1 cellular context compared by ENCODE assay signal in the genomic region with DNA sequence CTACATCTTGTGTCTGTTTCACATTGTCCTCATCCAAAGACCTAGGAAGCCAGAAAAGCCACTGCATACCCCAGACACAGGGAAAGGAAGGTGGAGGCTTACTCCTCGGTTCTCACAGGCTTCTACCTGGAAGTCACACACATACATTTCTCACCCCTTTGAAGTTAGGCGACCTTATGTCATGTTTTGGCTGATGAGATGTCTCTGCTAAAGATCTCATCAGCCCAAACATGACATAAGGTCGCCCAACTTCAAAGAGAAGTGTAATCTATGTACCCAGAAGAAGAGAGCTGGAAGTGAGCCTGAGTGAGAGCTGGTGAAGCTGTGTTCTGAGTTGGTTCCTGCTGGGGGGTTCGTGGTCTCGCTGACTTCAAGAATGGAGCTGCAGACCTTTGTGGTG.
TF ChIP-seq lines count a peak whose summit lies in the region.

No MANE protein-coding gene starts in this region.

TF ChIP-seq in HepG2, 621 proteins besides CTCF, POLR2A, EP300 and RAD21 (continued from another document and continues in another):
- TF ChIP-seq TGIF2 (CRISPR knock-in tag; IDR thresholded peaks at IDR 0.05) (no peak), GABPA (IDR thresholded peaks at IDR 0.05; ENCODE audit: low read depth, low read length) (no peak), GABPA (CRISPR knock-in tag; IDR thresholded peaks at IDR 0.05; ENCODE audit: low read depth) (no peak), FOSL2 (CRISPR knock-in tag; IDR thresholded peaks at IDR 0.05) (peak; percentile 37), CEBPB (IDR thresholded peaks at IDR 0.05; ENCODE audit: borderline replicate concordance, low read depth, low read length) (no peak), FOXC1 (CRISPR knock-in tag; IDR thresholded peaks at IDR 0.05; ENCODE audit: borderline replicate concordance) (no peak), SIN3B (IDR thresholded peaks at IDR 0.05; ENCODE audit: low read length) (no peak), HDAC6 (IDR thresholded peaks at IDR 0.05; ENCODE audit: low read depth, low read length) (no peak), WIZ (CRISPR knock-in tag; IDR thresholded peaks at IDR 0.05) (no peak), ZNF746 (CRISPR knock-in tag; IDR thresholded peaks at IDR 0.05) (no peak), CBFB (CRISPR knock-in tag; IDR thresholded peaks at IDR 0.05) (no peak), STAG1 (CRISPR knock-in tag; IDR thresholded peaks at IDR 0.05) (no peak), TEAD3 (CRISPR knock-in tag; optimal IDR thresholded peaks at IDR 0.05; ENCODE audit: borderline replicate concordance) (peak; percentile 69), ZNF75D (CRISPR knock-in tag; IDR thresholded peaks at IDR 0.05; ENCODE audit: borderline replicate concordance) (no peak), ASH2L (IDR thresholded peaks at IDR 0.05; ENCODE audit: insufficient read length, low read depth, low read length) (peak; percentile 40), TOPORS (CRISPR knock-in tag; IDR thresholded peaks at IDR 0.05) (no peak), SKI (IDR thresholded peaks at IDR 0.05; ENCODE audit: partially characterized antibody) (peak; percentile 36), FOXJ3 (CRISPR knock-in tag; IDR thresholded peaks at IDR 0.05; ENCODE audit: borderline replicate concordance) (no peak), NR2F2 (IDR thresholded peaks at IDR 0.05; ENCODE audit: borderline replicate concordance, low read depth) (no peak), SOX13 (IDR thresholded peaks at IDR 0.05) (no peak), SOX13 (CRISPR knock-in tag; conservative IDR thresholded peaks at IDR 0.05 in 1 of 2, IDR thresholded peaks at IDR 0.05 in 1 of 2) (peak in 1 of 2 experiments; percentile 86; a peak in 2 of 4 replicates), PAF1 (CRISPR knock-in tag; IDR thresholded peaks at IDR 0.05) (no peak), ZNF766 (CRISPR knock-in tag; IDR thresholded peaks at IDR 0.05; ENCODE audit: borderline replicate concordance) (no peak), ZNF136 (CRISPR knock-in tag; IDR thresholded peaks at IDR 0.05; ENCODE audit: low read depth) (no peak), ZNF503 (CRISPR knock-in tag; IDR thresholded peaks at IDR 0.05) (no peak), ZNF33A (CRISPR knock-in tag; IDR thresholded peaks at IDR 0.05; ENCODE audit: borderline replicate concordance) (no peak), RELA (CRISPR knock-in tag; IDR thresholded peaks at IDR 0.05) (no peak), FOXP1 (IDR thresholded peaks at IDR 0.05) (no peak), FOXP1 (CRISPR knock-in tag; IDR thresholded peaks at IDR 0.05) (peak; percentile 23; the same call in 1 of the 2 replicates), NR2F6 (IDR thresholded peaks at IDR 0.05) (peak; percentile 58), NR2F6 (CRISPR knock-in tag; IDR thresholded peaks at IDR 0.05) (peak; percentile 78), ZNF644 (CRISPR knock-in tag; IDR thresholded peaks at IDR 0.05; ENCODE audit: low read depth) (peak; percentile 52; the same call in 1 of the 2 replicates), ZNF230 (CRISPR knock-in tag; IDR thresholded peaks at IDR 0.05) (no peak), ZNF432 (CRISPR knock-in tag; IDR thresholded peaks at IDR 0.05; ENCODE audit: borderline replicate concordance) (no peak), PRMT3 (CRISPR knock-in tag; IDR thresholded peaks at IDR 0.05; ENCODE audit: borderline replicate concordance, low read depth) (no peak), CAMTA2 (CRISPR knock-in tag; IDR thresholded peaks at IDR 0.05; ENCODE audit: borderline replicate concordance) (no peak), TCF12 (IDR thresholded peaks at IDR 0.05) (no peak), TCF12 (CRISPR knock-in tag; IDR thresholded peaks at IDR 0.05) (no peak), ZNF224 (CRISPR knock-in tag; IDR thresholded peaks at IDR 0.05) (no peak), CEBPG (CRISPR knock-in tag; IDR thresholded peaks at IDR 0.05) (peak; percentile 49; the same call in 1 of the 2 replicates), FOXA3 (CRISPR knock-in tag; IDR thresholded peaks at IDR 0.05) (peak; percentile 46; the same call in 1 of the 2 replicates), RARA (CRISPR knock-in tag; IDR thresholded peaks at IDR 0.05) (peak; percentile 70), ZBTB20 (CRISPR knock-in tag; IDR thresholded peaks at IDR 0.05; ENCODE audit: borderline replicate concordance, low read depth) (no peak), SAFB2 (CRISPR knock-in tag; IDR thresholded peaks at IDR 0.05; ENCODE audit: borderline replicate concordance, low read depth) (no peak)
- TF ChIP-seq, protein P1, sequence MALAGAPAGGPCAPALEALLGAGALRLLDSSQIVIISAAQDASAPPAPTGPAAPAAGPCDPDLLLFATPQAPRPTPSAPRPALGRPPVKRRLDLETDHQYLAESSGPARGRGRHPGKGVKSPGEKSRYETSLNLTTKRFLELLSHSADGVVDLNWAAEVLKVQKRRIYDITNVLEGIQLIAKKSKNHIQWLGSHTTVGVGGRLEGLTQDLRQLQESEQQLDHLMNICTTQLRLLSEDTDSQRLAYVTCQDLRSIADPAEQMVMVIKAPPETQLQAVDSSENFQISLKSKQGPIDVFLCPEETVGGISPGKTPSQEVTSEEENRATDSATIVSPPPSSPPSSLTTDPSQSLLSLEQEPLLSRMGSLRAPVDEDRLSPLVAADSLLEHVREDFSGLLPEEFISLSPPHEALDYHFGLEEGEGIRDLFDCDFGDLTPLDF (CRISPR knock-in tag; IDR thresholded peaks at IDR 0.05): no peak
- TF ChIP-seq, protein P2, sequence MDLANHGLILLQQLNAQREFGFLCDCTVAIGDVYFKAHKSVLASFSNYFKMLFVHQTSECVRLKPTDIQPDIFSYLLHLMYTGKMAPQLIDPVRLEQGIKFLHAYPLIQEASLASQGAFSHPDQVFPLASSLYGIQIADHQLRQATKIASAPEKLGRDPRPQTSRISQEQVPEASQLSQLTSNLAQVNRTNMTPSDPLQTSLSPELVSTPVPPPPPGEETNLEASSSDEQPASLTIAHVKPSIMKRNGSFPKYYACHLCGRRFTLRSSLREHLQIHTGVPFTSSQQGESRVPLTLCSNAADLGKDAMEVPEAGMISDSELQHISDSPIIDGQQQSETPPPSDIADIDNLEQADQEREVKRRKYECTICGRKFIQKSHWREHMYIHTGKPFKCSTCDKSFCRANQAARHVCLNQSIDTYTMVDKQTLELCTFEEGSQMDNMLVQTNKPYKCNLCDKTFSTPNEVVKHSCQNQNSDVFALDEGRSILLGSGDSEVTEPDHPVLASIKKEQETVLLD (CRISPR knock-in tag; IDR thresholded peaks at IDR 0.05; ENCODE audit: low read depth): no peak
- TF ChIP-seq, protein P3, sequence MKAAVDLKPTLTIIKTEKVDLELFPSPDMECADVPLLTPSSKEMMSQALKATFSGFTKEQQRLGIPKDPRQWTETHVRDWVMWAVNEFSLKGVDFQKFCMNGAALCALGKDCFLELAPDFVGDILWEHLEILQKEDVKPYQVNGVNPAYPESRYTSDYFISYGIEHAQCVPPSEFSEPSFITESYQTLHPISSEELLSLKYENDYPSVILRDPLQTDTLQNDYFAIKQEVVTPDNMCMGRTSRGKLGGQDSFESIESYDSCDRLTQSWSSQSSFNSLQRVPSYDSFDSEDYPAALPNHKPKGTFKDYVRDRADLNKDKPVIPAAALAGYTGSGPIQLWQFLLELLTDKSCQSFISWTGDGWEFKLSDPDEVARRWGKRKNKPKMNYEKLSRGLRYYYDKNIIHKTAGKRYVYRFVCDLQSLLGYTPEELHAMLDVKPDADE (CRISPR knock-in tag; IDR thresholded peaks at IDR 0.05): no peak
- TF ChIP-seq, protein P4, sequence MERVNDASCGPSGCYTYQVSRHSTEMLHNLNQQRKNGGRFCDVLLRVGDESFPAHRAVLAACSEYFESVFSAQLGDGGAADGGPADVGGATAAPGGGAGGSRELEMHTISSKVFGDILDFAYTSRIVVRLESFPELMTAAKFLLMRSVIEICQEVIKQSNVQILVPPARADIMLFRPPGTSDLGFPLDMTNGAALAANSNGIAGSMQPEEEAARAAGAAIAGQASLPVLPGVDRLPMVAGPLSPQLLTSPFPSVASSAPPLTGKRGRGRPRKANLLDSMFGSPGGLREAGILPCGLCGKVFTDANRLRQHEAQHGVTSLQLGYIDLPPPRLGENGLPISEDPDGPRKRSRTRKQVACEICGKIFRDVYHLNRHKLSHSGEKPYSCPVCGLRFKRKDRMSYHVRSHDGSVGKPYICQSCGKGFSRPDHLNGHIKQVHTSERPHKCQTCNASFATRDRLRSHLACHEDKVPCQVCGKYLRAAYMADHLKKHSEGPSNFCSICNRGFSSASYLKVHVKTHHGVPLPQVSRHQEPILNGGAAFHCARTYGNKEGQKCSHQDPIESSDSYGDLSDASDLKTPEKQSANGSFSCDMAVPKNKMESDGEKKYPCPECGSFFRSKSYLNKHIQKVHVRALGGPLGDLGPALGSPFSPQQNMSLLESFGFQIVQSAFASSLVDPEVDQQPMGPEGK (CRISPR knock-in tag; IDR thresholded peaks at IDR 0.05): peak; percentile 61
- TF ChIP-seq, protein P5, sequence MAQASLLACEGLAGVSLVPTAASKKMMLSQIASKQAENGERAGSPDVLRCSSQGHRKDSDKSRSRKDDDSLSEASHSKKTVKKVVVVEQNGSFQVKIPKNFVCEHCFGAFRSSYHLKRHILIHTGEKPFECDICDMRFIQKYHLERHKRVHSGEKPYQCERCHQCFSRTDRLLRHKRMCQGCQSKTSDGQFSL (CRISPR knock-in tag; IDR thresholded peaks at IDR 0.05): no peak
- TF ChIP-seq, protein P6, sequence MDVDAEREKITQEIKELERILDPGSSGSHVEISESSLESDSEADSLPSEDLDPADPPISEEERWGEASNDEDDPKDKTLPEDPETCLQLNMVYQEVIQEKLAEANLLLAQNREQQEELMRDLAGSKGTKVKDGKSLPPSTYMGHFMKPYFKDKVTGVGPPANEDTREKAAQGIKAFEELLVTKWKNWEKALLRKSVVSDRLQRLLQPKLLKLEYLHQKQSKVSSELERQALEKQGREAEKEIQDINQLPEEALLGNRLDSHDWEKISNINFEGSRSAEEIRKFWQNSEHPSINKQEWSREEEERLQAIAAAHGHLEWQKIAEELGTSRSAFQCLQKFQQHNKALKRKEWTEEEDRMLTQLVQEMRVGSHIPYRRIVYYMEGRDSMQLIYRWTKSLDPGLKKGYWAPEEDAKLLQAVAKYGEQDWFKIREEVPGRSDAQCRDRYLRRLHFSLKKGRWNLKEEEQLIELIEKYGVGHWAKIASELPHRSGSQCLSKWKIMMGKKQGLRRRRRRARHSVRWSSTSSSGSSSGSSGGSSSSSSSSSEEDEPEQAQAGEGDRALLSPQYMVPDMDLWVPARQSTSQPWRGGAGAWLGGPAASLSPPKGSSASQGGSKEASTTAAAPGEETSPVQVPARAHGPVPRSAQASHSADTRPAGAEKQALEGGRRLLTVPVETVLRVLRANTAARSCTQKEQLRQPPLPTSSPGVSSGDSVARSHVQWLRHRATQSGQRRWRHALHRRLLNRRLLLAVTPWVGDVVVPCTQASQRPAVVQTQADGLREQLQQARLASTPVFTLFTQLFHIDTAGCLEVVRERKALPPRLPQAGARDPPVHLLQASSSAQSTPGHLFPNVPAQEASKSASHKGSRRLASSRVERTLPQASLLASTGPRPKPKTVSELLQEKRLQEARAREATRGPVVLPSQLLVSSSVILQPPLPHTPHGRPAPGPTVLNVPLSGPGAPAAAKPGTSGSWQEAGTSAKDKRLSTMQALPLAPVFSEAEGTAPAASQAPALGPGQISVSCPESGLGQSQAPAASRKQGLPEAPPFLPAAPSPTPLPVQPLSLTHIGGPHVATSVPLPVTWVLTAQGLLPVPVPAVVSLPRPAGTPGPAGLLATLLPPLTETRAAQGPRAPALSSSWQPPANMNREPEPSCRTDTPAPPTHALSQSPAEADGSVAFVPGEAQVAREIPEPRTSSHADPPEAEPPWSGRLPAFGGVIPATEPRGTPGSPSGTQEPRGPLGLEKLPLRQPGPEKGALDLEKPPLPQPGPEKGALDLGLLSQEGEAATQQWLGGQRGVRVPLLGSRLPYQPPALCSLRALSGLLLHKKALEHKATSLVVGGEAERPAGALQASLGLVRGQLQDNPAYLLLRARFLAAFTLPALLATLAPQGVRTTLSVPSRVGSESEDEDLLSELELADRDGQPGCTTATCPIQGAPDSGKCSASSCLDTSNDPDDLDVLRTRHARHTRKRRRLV (CRISPR knock-in tag; IDR thresholded peaks at IDR 0.05): no peak
- TF ChIP-seq, protein P7, sequence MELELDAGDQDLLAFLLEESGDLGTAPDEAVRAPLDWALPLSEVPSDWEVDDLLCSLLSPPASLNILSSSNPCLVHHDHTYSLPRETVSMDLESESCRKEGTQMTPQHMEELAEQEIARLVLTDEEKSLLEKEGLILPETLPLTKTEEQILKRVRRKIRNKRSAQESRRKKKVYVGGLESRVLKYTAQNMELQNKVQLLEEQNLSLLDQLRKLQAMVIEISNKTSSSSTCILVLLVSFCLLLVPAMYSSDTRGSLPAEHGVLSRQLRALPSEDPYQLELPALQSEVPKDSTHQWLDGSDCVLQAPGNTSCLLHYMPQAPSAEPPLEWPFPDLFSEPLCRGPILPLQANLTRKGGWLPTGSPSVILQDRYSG (CRISPR knock-in tag; IDR thresholded peaks at IDR 0.05): no peak
